ENCODE assay signal across 2 cellular contexts in genomic region chr14:102138535-102138934, GRCh38.
TF ChIP-seq lines count a peak whose summit lies in the region.

No MANE protein-coding gene starts in this region.

TF ChIP-seq in A549, 52 proteins besides CTCF, POLR2A, EP300 and RAD21 (continued from another document):
- TF ChIP-seq, protein P1, sequence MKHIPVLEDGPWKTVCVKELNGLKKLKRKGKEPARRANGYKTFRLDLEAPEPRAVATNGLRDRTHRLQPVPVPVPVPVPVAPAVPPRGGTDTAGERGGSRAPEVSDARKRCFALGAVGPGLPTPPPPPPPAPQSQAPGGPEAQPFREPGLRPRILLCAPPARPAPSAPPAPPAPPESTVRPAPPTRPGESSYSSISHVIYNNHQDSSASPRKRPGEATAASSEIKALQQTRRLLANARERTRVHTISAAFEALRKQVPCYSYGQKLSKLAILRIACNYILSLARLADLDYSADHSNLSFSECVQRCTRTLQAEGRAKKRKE (CRISPR knock-in tag; IDR thresholded peaks at IDR 0.05; ENCODE audit: low read depth) = no peak
- TF ChIP-seq FOSL2 (IDR thresholded peaks at IDR 0.05) (no peak), FOSL2 (CRISPR knock-in tag; IDR thresholded peaks at IDR 0.05) (no peak), FOSB (CRISPR knock-in tag; IDR thresholded peaks at IDR 0.05) (no peak), PHF8 (IDR thresholded peaks at IDR 0.05; ENCODE audit: borderline replicate concordance, low read depth) (no peak)

TF ChIP-seq in HEK293, 187 proteins besides CTCF, POLR2A, EP300 and RAD21 (continued from another document):
- no peak for TF ChIP-seq ZNF16 (tag by site-specific recombination; IDR thresholded peaks at IDR 0.05; ENCODE audit: low read depth)
